ENCODE assay signal across 1 cellular context in genomic region chr3:114606336-114606735, GRCh38.
TF ChIP-seq lines count a peak whose summit lies in the region.

No MANE protein-coding gene starts in this region.

TF ChIP-seq in GM23338, 12 proteins besides CTCF, POLR2A, EP300 and RAD21 (continued from another document):
- no peak for TF ChIP-seq ZNF462 (CRISPR knock-in tag; IDR thresholded peaks at IDR 0.05)
- no peak for TF ChIP-seq STAT1 (IDR thresholded peaks at IDR 0.05; ENCODE audit: unreplicated experiment)
- no peak for TF ChIP-seq ETS1 (IDR thresholded peaks at IDR 0.05)
- no peak for TF ChIP-seq POLR2AphosphoS5 (IDR thresholded peaks at IDR 0.05; ENCODE audit: low read depth)
